ENCODE assay signal across 8 cellular contexts in genomic region chr14:50001146-50001998, GRCh38.
DNase-seq lines count a peak whose midpoint lies in the region; ATAC-seq and TF ChIP-seq lines count a peak whose summit lies in the region.

No MANE protein-coding gene starts in this region.

- H3K9me3 ChIP-seq in WERI-Rb-1 (ENCODE audit: severe bottlenecking), result no peaks in the 10 kb centered on the region

- H3K4ac ChIP-seq in mesendoderm (ENCODE audit: low read depth, low read length), result peak overlapping the region; percentile 66

- peak; percentile 62 for DNase-seq in ACHN
- DNase-seq in WERI-Rb-1, result peak; percentile 23
- peak; percentile 67 to 86 for DNase-seq in cardiac fibroblast (ENCODE audit: low read depth in 2 of 2)
- peak; percentile 77 for DNase-seq in mesendoderm
- peak; percentile 64 to 65 for DNase-seq in stimulated activated CD8-positive, alpha-beta memory T cell treated with anti-CD3 and anti-CD28 coated beads, Interleukin-7, amount 100 ng/mL, for 4 hours (ENCODE audit: low read depth in 2 of 2)
- no peak for DNase-seq in pons (ENCODE audit: low spot score)

- H2BK15ac ChIP-seq in mesendoderm (replicated peaks; ENCODE audit: low read depth), result no peak overlapping the region

- H3K56ac ChIP-seq in mesendoderm (ENCODE audit: low read length), result peak overlapping the region; percentile 78

- TF ChIP-seq RAD21 in Ishikawa (IDR thresholded peaks at IDR 0.05; ENCODE audit: low read depth), result no peak

- no CpG with 5 or more reads among the region's 23 CpGs for WGBS in mesendoderm (ENCODE audit: extremely low coverage, insufficient coverage, low lambda C conversion rate)

- peak overlapping the region; percentile 88 for H3K18ac ChIP-seq in mesendoderm (ENCODE audit: low read length)

- H4K8ac ChIP-seq in mesendoderm (ENCODE audit: low read depth, low read length), result no peak overlapping the region

- H4K5ac ChIP-seq in mesendoderm (ENCODE audit: low read length), result no peak overlapping the region

- H3K27me3 ChIP-seq in WERI-Rb-1 (ENCODE audit: insufficient read depth, low read depth, severe bottlenecking) (no peaks in the 10 kb centered on the region), mesendoderm (ENCODE audit: insufficient read depth, low read length, poor library complexity) (no peaks in the 10 kb centered on the region)

- H3K27ac ChIP-seq in WERI-Rb-1 (0 out of 2 replicates have a peak overlapping the region, but pooled peaks have one; percentile 18), mesendoderm (ENCODE audit: low read depth, low read length) (peak overlapping the region; percentile 97)

- peak; percentile 19 for ATAC-seq in GM18909 (IDR thresholded peaks at IDR 0.05; ENCODE audit: poor library complexity, unreplicated experiment)

- H3K36me3 ChIP-seq in WERI-Rb-1, result no peaks in the 10 kb centered on the region
- no peaks in the 10 kb centered on the region for H3K36me3 ChIP-seq in mesendoderm (ENCODE audit: control insufficient read depth, insufficient read depth, low read length)

- H3K4me3 ChIP-seq in WERI-Rb-1 (ENCODE audit: low read depth, low read length) (peak overlapping the region; percentile 10), cardiac fibroblast (replicated peaks in 1 of 2; ENCODE audit: low read depth in 2 of 2, low read length in 2 of 2) (no peak overlapping the region), mesendoderm (ENCODE audit: low read length) (no peak overlapping the region)

- H3K79me1 ChIP-seq in mesendoderm (ENCODE audit: low read length), result no peaks in the 10 kb centered on the region

- peak overlapping the region; percentile 76 for H2BK120ac ChIP-seq in mesendoderm (ENCODE audit: low read depth, low read length)

- TF ChIP-seq EP300 in Ishikawa (IDR thresholded peaks at IDR 0.05; ENCODE audit: borderline replicate concordance), result no peak; the same call in 1 of the 2 replicates

- peaks cover 27% of the 10 kb centered on the region for H3K4me1 ChIP-seq in mesendoderm (ENCODE audit: control insufficient read depth, low read depth, low read length)

- no peaks in the 10 kb centered on the region for H3K79me2 ChIP-seq in mesendoderm (ENCODE audit: control insufficient read depth, insufficient read depth, low read length)

- H3K4me2 ChIP-seq in mesendoderm (ENCODE audit: low read length), result no peak overlapping the region

- in situ Hi-C loops in ACHN (cut with HindIII; ENCODE audit: low pct_ligation_motif_present, low pct_unique_long_range_greater_than_20kb, low sequenced_read_pairs), result no loop called here

- H3K23ac ChIP-seq in mesendoderm (ENCODE audit: low read length), result no peak overlapping the region

- no peak overlapping the region for H2AK5ac ChIP-seq in mesendoderm (ENCODE audit: low read length)

- no peak overlapping the region for H2BK5ac ChIP-seq in mesendoderm (ENCODE audit: low read length)

- peak overlapping the region; percentile 55 for H3K9ac ChIP-seq in mesendoderm (ENCODE audit: low read length)

- TF ChIP-seq CTCF in WERI-Rb-1 (IDR thresholded peaks at IDR 0.05; ENCODE audit: low read depth, low read length) (no peak), cardiac fibroblast (IDR thresholded peaks at IDR 0.05; ENCODE audit: low read depth, low read length) (no peak)

TF ChIP-seq in Ishikawa, 13 proteins besides CTCF, POLR2A, EP300 and RAD21:
- TF ChIP-seq CEBPB (IDR thresholded peaks at IDR 0.05), result no peak
- no peak for TF ChIP-seq ZBTB7A (IDR thresholded peaks at IDR 0.05; ENCODE audit: low read depth)
- no peak; the same call in 1 of the 2 replicates for TF ChIP-seq TCF12 (IDR thresholded peaks at IDR 0.05; ENCODE audit: low read depth)
- no peak for TF ChIP-seq REST (IDR thresholded peaks at IDR 0.05; ENCODE audit: low read depth)
- TF ChIP-seq CREB1 (IDR thresholded peaks at IDR 0.05; ENCODE audit: low read depth), result no peak
- no peak for TF ChIP-seq FOXM1 (IDR thresholded peaks at IDR 0.05; ENCODE audit: borderline replicate concordance, low read depth)
- TF ChIP-seq TAF1 (IDR thresholded peaks at IDR 0.05; ENCODE audit: low read depth), result no peak
- TF ChIP-seq, protein P1, sequence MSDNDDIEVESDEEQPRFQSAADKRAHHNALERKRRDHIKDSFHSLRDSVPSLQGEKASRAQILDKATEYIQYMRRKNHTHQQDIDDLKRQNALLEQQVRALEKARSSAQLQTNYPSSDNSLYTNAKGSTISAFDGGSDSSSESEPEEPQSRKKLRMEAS (IDR thresholded peaks at IDR 0.05), result peak; percentile 74
- no peak; the same call in 1 of the 2 replicates for TF ChIP-seq EGR1 (IDR thresholded peaks at IDR 0.05)
- TF ChIP-seq YY1 (IDR thresholded peaks at IDR 0.05; ENCODE audit: low read depth), result 0 out of 2 replicates have a peak, but pooled peaks have one; percentile 24
- peak; percentile 14; the same call in 1 of the 2 replicates for TF ChIP-seq NFIC (IDR thresholded peaks at IDR 0.05)
- TF ChIP-seq USF1 (IDR thresholded peaks at IDR 0.05), result 0 out of 2 replicates have a peak, but pooled peaks have one; percentile 10
- no peak for TF ChIP-seq TEAD4 (IDR thresholded peaks at IDR 0.05)
